1 cellular context compared by ENCODE assay signal in genomic region chr1:29677028-29678024, GRCh38.
TF ChIP-seq lines count a peak whose summit lies in the region.

No MANE protein-coding gene starts in this region.

TF ChIP-seq in GM23338, 12 proteins besides CTCF, POLR2A, EP300 and RAD21 (continued from another document):
- TF ChIP-seq ZNF462 (CRISPR knock-in tag; IDR thresholded peaks at IDR 0.05): no peak
